Comparison of ENCODE assay signal across 20 cellular contexts in the genomic region with DNA sequence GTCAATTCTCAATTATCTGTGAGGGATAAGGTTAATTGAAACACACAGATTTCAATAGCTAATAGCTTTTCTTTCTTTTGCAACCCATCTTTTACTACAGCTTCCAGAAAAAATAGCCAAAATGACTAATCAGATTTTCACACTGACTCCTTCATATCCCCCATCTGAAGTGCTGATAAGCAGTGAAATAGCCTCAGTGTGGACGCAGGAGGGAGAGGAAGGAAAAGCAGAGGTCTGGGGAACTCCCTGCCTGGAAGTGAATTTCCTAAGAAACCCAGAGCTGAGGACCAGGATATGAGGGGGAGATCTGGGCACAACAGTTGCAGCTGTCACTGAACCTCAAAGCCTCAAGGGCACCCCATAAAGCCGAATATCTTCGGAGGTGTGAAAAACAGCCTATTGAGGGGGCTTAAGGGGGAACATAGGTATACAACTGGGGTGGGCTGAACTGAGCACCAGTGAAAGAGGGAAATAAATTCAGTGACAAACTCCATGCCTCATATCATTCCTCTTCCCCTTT.
DNase-seq lines count a peak whose midpoint lies in the region; ATAC-seq and TF ChIP-seq lines count a peak whose summit lies in the region.
"Had no signal": no experiment of that assay in that cellular context is flagged by ENCODE, and none has a peak within 500 bp of the region (broad histone marks: within the 10 kb centered on the region; RNA-seq: fewer than 3 reads in every experiment).

No MANE protein-coding gene starts in this region.

- no peaks in the 10 kb centered on the region for H4K20me1 ChIP-seq in neural progenitor cell (ENCODE audit: low read depth)
- H4K20me1 ChIP-seq: BLaER1 treated with 17β-estradiol and CSF1 and Interleukin-3, amounts not matched to agents 10 nM and 100 nM had no signal

- H2AFZ ChIP-seq in neural progenitor cell (replicated peaks), result no peak overlapping the region

- peaks cover 27% of the 10 kb centered on the region for H3K4me1 ChIP-seq in neural progenitor cell
- peaks cover 5 to 20% (median 9%) of the 10 kb centered on the region in 4 donors for H3K4me1 ChIP-seq in upper lobe of left lung

- H3K27ac Mint-ChIP-seq in neural progenitor cell (peak overlapping the region; percentile 69), HFFc6 (no peak overlapping the region)
- H3K27ac Mint-ChIP-seq: CD8-positive, alpha-beta T cell; IgD-negative memory B cell had no signal

- H3K4me1 Mint-ChIP-seq in neural progenitor cell (peaks cover 39% of the 10 kb centered on the region), HFFc6 (ENCODE audit: low read depth) (peaks cover 13% of the 10 kb centered on the region)

- no peak overlapping the region for H3K4me2 ChIP-seq in neural progenitor cell

- H3K9ac ChIP-seq in neural progenitor cell, result no peak overlapping the region
- H3K9ac ChIP-seq: BLaER1 treated with 17β-estradiol and CSF1 and Interleukin-3, amounts not matched to agents 10 nM and 100 nM had no signal

- TF ChIP-seq EP300 in upper lobe of left lung (IDR thresholded peaks at IDR 0.05), result no peak

- 44 to 49% methylated on average over 3 of the region's 3 CpGs for whole genome bisulfite sequencing in upper lobe of left lung, 2 donors

- no peak overlapping the region for H3K4me3 ChIP-seq in fibroblast of the aortic adventitia (ENCODE audit: low read depth, low read length)
- H3K4me3 ChIP-seq in neural progenitor cell, result no peak overlapping the region
- H3K4me3 ChIP-seq in upper lobe of left lung, result no peak overlapping the region
- H3K4me3 ChIP-seq: BLaER1 treated with 17β-estradiol and CSF1 and Interleukin-3, amounts not matched to agents 10 nM and 100 nM; HAP-1 had no signal

- H3K36me3 ChIP-seq in neural progenitor cell (no peaks in the 10 kb centered on the region), upper lobe of left lung (no peaks in the 10 kb centered on the region)
- H3K36me3 ChIP-seq: BLaER1 treated with 17β-estradiol and CSF1 and Interleukin-3, amounts not matched to agents 10 nM and 100 nM; HAP-1 had no signal

- H3K79me2 ChIP-seq in neural progenitor cell (ENCODE audit: low read depth), result no peaks in the 10 kb centered on the region

- H3K27ac ChIP-seq in neural progenitor cell (no peak overlapping the region), upper lobe of left lung (peak overlapping the region in 1 of 4 donors; percentile 44)
- H3K27ac ChIP-seq: 22Rv1 had no signal

- H3K9me3 Mint-ChIP-seq in neural progenitor cell, result no peaks in the 10 kb centered on the region
- no peaks in the 10 kb centered on the region for H3K9me3 Mint-ChIP-seq in HFFc6
- H3K9me3 Mint-ChIP-seq: CD8-positive, alpha-beta T cell; IgD-negative memory B cell had no signal

- intact Hi-C loops in Right ventricle myocardium superior (cut with DNase I), result no loop called here

- DNase-seq in CD1c-positive myeloid dendritic cell (ENCODE audit: extremely low spot score) (peak; percentile 19), amniotic epithelial cell (ENCODE audit: low read depth) (peak; percentile 63), fibroblast of the aortic adventitia (ENCODE audit: low read depth) (peak; percentile 64), neural progenitor cell (ENCODE audit: low spot score) (no peak), Right ventricle myocardium superior (no peak), HFFc6 (no peak), upper lobe of left lung (no peak)
- DNase-seq: ACHN; CD8-positive, alpha-beta T cell; DND-41; NCI-H1105 treated with DMSO at 0.1 percent for 48 hours; NCI-H2029 treated with DMSO at 0.1 percent for 48 hours; NCI-H446; NCI-H526 had no signal

- no peak for TF ChIP-seq POLR2A in upper lobe of left lung (IDR thresholded peaks at IDR 0.05)

- no peaks in the 10 kb centered on the region for H3F3A ChIP-seq in neural progenitor cell (ENCODE audit: low read depth)

- H3K9me3 ChIP-seq in neural progenitor cell (ENCODE audit: low read depth) (no peaks in the 10 kb centered on the region), upper lobe of left lung (no peaks in the 10 kb centered on the region)
- H3K9me3 ChIP-seq: BLaER1 treated with 17β-estradiol and CSF1 and Interleukin-3, amounts not matched to agents 10 nM and 100 nM; HAP-1 had no signal

- peaks cover 3% of the 10 kb centered on the region for H3K27me3 Mint-ChIP-seq in neural progenitor cell (ENCODE audit: insufficient read depth, low read depth)
- no peaks in the 10 kb centered on the region; the same call in none of the 2 replicates for H3K27me3 Mint-ChIP-seq in HFFc6 (ENCODE audit: insufficient read depth)

- H3K27me3 ChIP-seq in neural progenitor cell, result no peaks in the 10 kb centered on the region
- no peaks in the 10 kb centered on the region for H3K27me3 ChIP-seq in upper lobe of left lung

- TF ChIP-seq CTCF in fibroblast of the aortic adventitia (IDR thresholded peaks at IDR 0.05; ENCODE audit: insufficient read depth, low read length) (no peak), neural progenitor cell (IDR thresholded peaks at IDR 0.05) (no peak), HFFc6 (IDR thresholded peaks at IDR 0.05) (no peak), upper lobe of left lung (IDR thresholded peaks at IDR 0.05) (no peak)

- H3K4me3 Mint-ChIP-seq in neural progenitor cell (no peak overlapping the region), HFFc6 (no peak overlapping the region)
- H3K4me3 Mint-ChIP-seq: CD8-positive, alpha-beta T cell; IgD-negative memory B cell had no signal

- H3K36me3 Mint-ChIP-seq in neural progenitor cell, result no peaks in the 10 kb centered on the region
- no peaks in the 10 kb centered on the region for H3K36me3 Mint-ChIP-seq in HFFc6 (ENCODE audit: low read depth)
- H3K36me3 Mint-ChIP-seq: CD8-positive, alpha-beta T cell; IgD-negative memory B cell had no signal

- no peak for ATAC-seq in Right ventricle myocardium superior (ENCODE audit: poor library complexity)
- ATAC-seq in HG03439 (IDR thresholded peaks at IDR 0.05; ENCODE audit: unreplicated experiment), result no peak
- no peak for ATAC-seq in upper lobe of left lung (ENCODE audit: low FRiP score in 2 of 2)
- ATAC-seq: CD8-positive, alpha-beta T cell; Right ventricle myocardium inferior had no signal

Comparison
In these comparisons a context has a peak if more than half of its experiments do, and no peak if none do; other contexts are left out.
1. DNase-seq: peak in CD1c-positive myeloid dendritic cell (single experiment), amniotic epithelial cell (single experiment) and fibroblast of the aortic adventitia (single experiment); none in neural progenitor cell (single experiment), Right ventricle myocardium superior (single experiment), HFFc6 (single experiment) and upper lobe of left lung (0 of 2).